ENCODE assay signal across 23 cellular contexts in genomic region chr3:156359337-156359736, GRCh38.
DNase-seq lines count a peak whose midpoint lies in the region; ATAC-seq, FAIRE-seq and TF ChIP-seq lines count a peak whose summit lies in the region.
"Had no signal": no experiment of that assay in that cellular context is flagged by ENCODE, and none has a peak within 500 bp of the region (broad histone marks: within the 10 kb centered on the region; RNA-seq: fewer than 3 reads in every experiment).

No MANE protein-coding gene starts in this region.

- no peaks in the 10 kb centered on the region for H3K9me2 ChIP-seq in Loucy (replicated peaks; ENCODE audit: low read depth, low read length)

- no peak overlapping the region for H3K4me2 ChIP-seq in Loucy (ENCODE audit: low read depth, low read length, poor library complexity, severe bottlenecking)
- H3K4me2 ChIP-seq in astrocyte (ENCODE audit: low read length), result no peak overlapping the region

- H2AFZ ChIP-seq in Loucy (ENCODE audit: low read length) (peak overlapping the region; percentile 7; the same call in 1 of the 2 replicates), astrocyte (ENCODE audit: low read depth, low read length) (no peak overlapping the region)

- no peak overlapping the region for H3K4me3 Mint-ChIP-seq in astrocyte (ENCODE audit: unreplicated experiment)
- H3K4me3 Mint-ChIP-seq: H9, T-cell had no signal

- H3K27ac Mint-ChIP-seq in astrocyte (ENCODE audit: unreplicated experiment), result no peak overlapping the region
- H3K27ac Mint-ChIP-seq: H9, T-cell had no signal

- peaks cover 14% of the 10 kb centered on the region for H3F3A ChIP-seq in Loucy (ENCODE audit: low read depth)

- no peaks in the 10 kb centered on the region for H3K9me3 ChIP-seq in Loucy (ENCODE audit: insufficient read depth, low read depth, low read length)
- no peaks in the 10 kb centered on the region for H3K9me3 ChIP-seq in astrocyte (ENCODE audit: insufficient read depth, low read depth, low read length)
- H3K9me3 ChIP-seq in esophagus muscularis mucosa, result no peaks in the 10 kb centered on the region

- no peak overlapping the region for H3K9ac ChIP-seq in Loucy (ENCODE audit: low read depth, low read length, poor library complexity, severe bottlenecking)
- no peak overlapping the region for H3K9ac ChIP-seq in astrocyte (ENCODE audit: low read length)

- TF ChIP-seq CTCF in Loucy (conservative IDR thresholded peaks at IDR 0.05; ENCODE audit: low read length) (no peak), astrocyte (IDR thresholded peaks at IDR 0.05; ENCODE audit: insufficient read depth, low read depth, low read length) (no peak), fibroblast of the aortic adventitia (IDR thresholded peaks at IDR 0.05; ENCODE audit: insufficient read depth, low read length) (no peak), esophagus muscularis mucosa (IDR thresholded peaks at IDR 0.05) (no peak)

- FAIRE-seq in astrocyte (lab: Jason Lieb, UNC), result no peak
- FAIRE-seq: HTR-8/SVneo had no signal

- no peak for TF ChIP-seq EP300 in esophagus muscularis mucosa (IDR thresholded peaks at IDR 0.05)

- H3K4me3 ChIP-seq in Loucy (ENCODE audit: low read length, poor library complexity, severe bottlenecking), result no peak overlapping the region
- H3K4me3 ChIP-seq in astrocyte (ENCODE audit: insufficient read depth, low read depth, low read length), result no peak overlapping the region
- no peak overlapping the region for H3K4me3 ChIP-seq in fibroblast of the aortic adventitia (ENCODE audit: low read depth, low read length)
- no peak overlapping the region for H3K4me3 ChIP-seq in esophagus muscularis mucosa

- no peaks in the 10 kb centered on the region for H3K4me1 Mint-ChIP-seq in astrocyte (ENCODE audit: low read depth, unreplicated experiment)
- H3K4me1 Mint-ChIP-seq: T-cell had no signal

- no peaks in the 10 kb centered on the region for H4K20me1 ChIP-seq in Loucy (ENCODE audit: insufficient read depth, low read length, poor library complexity, severe bottlenecking)
- H4K20me1 ChIP-seq in astrocyte (ENCODE audit: insufficient read depth, low read length), result no peaks in the 10 kb centered on the region

- intact Hi-C loops in esophagus muscularis mucosa (cut with DNase I), result no loop called here

- H3K27ac ChIP-seq in astrocyte (ENCODE audit: low read depth, low read length) (no peak overlapping the region), esophagus muscularis mucosa (replicated peaks in 1 of 4) (no peak overlapping the region)
- H3K27ac ChIP-seq: C4-2B, HL-60 had no signal

- no peaks in the 10 kb centered on the region for H3K79me2 ChIP-seq in Loucy (ENCODE audit: insufficient read depth, low read length)
- no peaks in the 10 kb centered on the region for H3K79me2 ChIP-seq in astrocyte (ENCODE audit: insufficient read depth, low read length)

- DNase-seq in ELR (ENCODE audit: low read depth) (peak; percentile 19), astrocyte (ENCODE audit: low read depth) (peak; percentile 77), fibroblast of the aortic adventitia (ENCODE audit: low read depth) (peak; percentile 10), esophagus muscularis mucosa (ENCODE audit: extremely low spot score) (no peak), NCI-H1694 (lab: John Stamatoyannopoulos, UW) (no peak)
- DNase-seq: 8988T, GF-D8, H9, KG1, MV-4-11, NCI-H1694 treated with DMSO at 0.1 percent for 48 hours, NCI-H2081 treated with DMSO at 0.1 percent for 48 hours, NCI-H2171 treated with DMSO at 0.1 percent for 48 hours, NCI-H446, NCI-H526, OCI-M1, Right ventricle myocardium superior, T-cell had no signal

- no peaks in the 10 kb centered on the region for H3K36me3 ChIP-seq in Loucy (ENCODE audit: insufficient read depth, low read length)
- no peaks in the 10 kb centered on the region for H3K36me3 ChIP-seq in astrocyte (ENCODE audit: insufficient read depth, low read length)
- no peaks in the 10 kb centered on the region for H3K36me3 ChIP-seq in esophagus muscularis mucosa

- no peaks in the 10 kb centered on the region for H3K27me3 Mint-ChIP-seq in astrocyte (ENCODE audit: low read depth, unreplicated experiment)

- H3K27me3 ChIP-seq in Loucy (ENCODE audit: insufficient read depth, low read length, poor library complexity, severe bottlenecking), result no peaks in the 10 kb centered on the region
- no peaks in the 10 kb centered on the region for H3K27me3 ChIP-seq in astrocyte (ENCODE audit: insufficient read depth, low read length)
- H3K27me3 ChIP-seq in esophagus muscularis mucosa, result no peaks in the 10 kb centered on the region

- H3K36me3 Mint-ChIP-seq in astrocyte (ENCODE audit: low read depth, unreplicated experiment), result no peaks in the 10 kb centered on the region
- H3K36me3 Mint-ChIP-seq: T-cell had no signal

- no peaks in the 10 kb centered on the region for H3K9me3 Mint-ChIP-seq in astrocyte (ENCODE audit: unreplicated experiment)
- H3K9me3 Mint-ChIP-seq: H9, T-cell had no signal

- TF ChIP-seq POLR2A in esophagus muscularis mucosa (IDR thresholded peaks at IDR 0.05; ENCODE audit: low read depth), result no peak

- ATAC-seq in HG03175 (IDR thresholded peaks at IDR 0.05; ENCODE audit: unreplicated experiment), result no peak
- ATAC-seq: T-cell had no signal

- H3K4me1 ChIP-seq in Loucy (ENCODE audit: insufficient read depth, low read length, poor library complexity, severe bottlenecking) (peaks cover 42% of the 10 kb centered on the region), astrocyte (ENCODE audit: insufficient read depth, low read length) (no peaks in the 10 kb centered on the region), esophagus muscularis mucosa (peaks cover 0 to 8% (median 8%) of the 10 kb centered on the region in 4 donors)

- 73% methylated on average over 2 of the region's 2 CpGs for WGBS in esophagus muscularis mucosa

Comparison
In these comparisons a context has a peak if more than half of its experiments do, and no peak if none do; other contexts are left out.
1. DNase-seq: peak in ELR (single experiment), astrocyte (single experiment) and fibroblast of the aortic adventitia (single experiment); none in esophagus muscularis mucosa (single experiment) and NCI-H1694 (single experiment).